ENCODE assay signal across 2 cellular contexts in the genomic region with DNA sequence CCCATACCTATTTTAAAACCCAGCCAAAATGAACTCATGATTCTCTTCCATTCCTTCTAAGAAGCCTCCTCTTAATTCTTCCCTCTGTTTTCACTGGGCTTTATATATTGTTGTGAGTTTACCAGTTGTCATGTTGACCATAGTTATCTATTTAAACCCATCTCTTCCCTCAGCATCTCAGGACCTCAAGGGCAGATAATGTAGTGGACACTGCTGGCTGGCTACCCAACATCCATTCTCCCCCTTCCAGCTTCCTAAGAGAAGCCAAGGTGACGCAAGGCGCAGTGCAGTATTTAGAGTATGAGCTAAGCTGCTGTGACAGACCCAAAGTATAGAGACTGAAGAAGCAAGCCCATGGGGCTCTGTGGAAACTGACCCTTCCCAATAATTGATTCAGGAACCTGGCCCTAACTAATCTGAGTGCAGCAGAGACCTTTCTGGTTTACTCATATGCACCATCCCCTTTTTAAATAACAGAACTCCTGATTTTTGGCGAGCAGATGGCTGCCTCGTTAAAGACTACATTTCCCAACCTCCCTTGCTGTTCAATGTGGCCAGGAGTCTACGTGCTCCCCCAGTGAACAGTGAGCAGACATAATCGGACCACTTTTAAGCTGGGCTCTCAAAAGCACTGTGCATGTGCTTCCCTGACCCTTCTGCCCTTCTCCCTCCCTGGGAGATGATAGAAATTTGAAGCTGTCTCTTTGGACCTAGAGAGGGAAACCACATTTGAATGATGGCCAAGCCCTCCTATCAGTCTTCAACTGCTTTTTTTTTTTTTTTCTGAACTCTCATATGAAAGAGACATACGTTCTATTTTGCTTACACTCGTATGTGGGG.
A peak's percentile ranks its signal among the peaks of the same experiment; 100 is the strongest.
TF ChIP-seq lines count a peak whose summit lies in the region.

No MANE protein-coding gene starts in this region.

TF ChIP-seq in HCT116, 20 proteins besides CTCF, POLR2A, EP300 and RAD21:
- TF ChIP-seq ZNF274 (IDR thresholded peaks at IDR 0.05; ENCODE audit: low read depth, low read length) (no peak), POLR2AphosphoS5 (IDR thresholded peaks at IDR 0.05; ENCODE audit: low read depth, low read length) (no peak), CBX3 (IDR thresholded peaks at IDR 0.05; ENCODE audit: low read depth) (no peak), JUND (IDR thresholded peaks at IDR 0.05) (no peak), YY1 (IDR thresholded peaks at IDR 0.05; ENCODE audit: extremely low read depth, insufficient replicate concordance, low read depth, low read length) (no peak), SRF (IDR thresholded peaks at IDR 0.05; ENCODE audit: low read depth) (no peak), EZH2 (IDR thresholded peaks at IDR 0.05) (no peak), SIN3A (IDR thresholded peaks at IDR 0.05; ENCODE audit: low read depth) (no peak), EGR1 (IDR thresholded peaks at IDR 0.05; ENCODE audit: low read depth) (no peak), FOSL1 (IDR thresholded peaks at IDR 0.05; ENCODE audit: low read depth) (no peak), TCF7L2 (IDR thresholded peaks at IDR 0.05; ENCODE audit: borderline replicate concordance, extremely low read depth, insufficient read depth, insufficient read length) (no peak), CEBPB (IDR thresholded peaks at IDR 0.05; ENCODE audit: low read depth) (no peak), EZH2phosphoT487 (IDR thresholded peaks at IDR 0.05; ENCODE audit: borderline replicate concordance) (no peak), ELF1 (IDR thresholded peaks at IDR 0.05; ENCODE audit: borderline replicate concordance, low read depth) (no peak)
- TF ChIP-seq, protein P1, sequence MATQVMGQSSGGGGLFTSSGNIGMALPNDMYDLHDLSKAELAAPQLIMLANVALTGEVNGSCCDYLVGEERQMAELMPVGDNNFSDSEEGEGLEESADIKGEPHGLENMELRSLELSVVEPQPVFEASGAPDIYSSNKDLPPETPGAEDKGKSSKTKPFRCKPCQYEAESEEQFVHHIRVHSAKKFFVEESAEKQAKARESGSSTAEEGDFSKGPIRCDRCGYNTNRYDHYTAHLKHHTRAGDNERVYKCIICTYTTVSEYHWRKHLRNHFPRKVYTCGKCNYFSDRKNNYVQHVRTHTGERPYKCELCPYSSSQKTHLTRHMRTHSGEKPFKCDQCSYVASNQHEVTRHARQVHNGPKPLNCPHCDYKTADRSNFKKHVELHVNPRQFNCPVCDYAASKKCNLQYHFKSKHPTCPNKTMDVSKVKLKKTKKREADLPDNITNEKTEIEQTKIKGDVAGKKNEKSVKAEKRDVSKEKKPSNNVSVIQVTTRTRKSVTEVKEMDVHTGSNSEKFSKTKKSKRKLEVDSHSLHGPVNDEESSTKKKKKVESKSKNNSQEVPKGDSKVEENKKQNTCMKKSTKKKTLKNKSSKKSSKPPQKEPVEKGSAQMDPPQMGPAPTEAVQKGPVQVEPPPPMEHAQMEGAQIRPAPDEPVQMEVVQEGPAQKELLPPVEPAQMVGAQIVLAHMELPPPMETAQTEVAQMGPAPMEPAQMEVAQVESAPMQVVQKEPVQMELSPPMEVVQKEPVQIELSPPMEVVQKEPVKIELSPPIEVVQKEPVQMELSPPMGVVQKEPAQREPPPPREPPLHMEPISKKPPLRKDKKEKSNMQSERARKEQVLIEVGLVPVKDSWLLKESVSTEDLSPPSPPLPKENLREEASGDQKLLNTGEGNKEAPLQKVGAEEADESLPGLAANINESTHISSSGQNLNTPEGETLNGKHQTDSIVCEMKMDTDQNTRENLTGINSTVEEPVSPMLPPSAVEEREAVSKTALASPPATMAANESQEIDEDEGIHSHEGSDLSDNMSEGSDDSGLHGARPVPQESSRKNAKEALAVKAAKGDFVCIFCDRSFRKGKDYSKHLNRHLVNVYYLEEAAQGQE (IDR thresholded peaks at IDR 0.05; ENCODE audit: low read depth): no peak
- TF ChIP-seq, protein P2, sequence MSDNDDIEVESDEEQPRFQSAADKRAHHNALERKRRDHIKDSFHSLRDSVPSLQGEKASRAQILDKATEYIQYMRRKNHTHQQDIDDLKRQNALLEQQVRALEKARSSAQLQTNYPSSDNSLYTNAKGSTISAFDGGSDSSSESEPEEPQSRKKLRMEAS (IDR thresholded peaks at IDR 0.05): no peak; the same call in 1 of the 2 replicates
- TF ChIP-seq, protein P3, sequence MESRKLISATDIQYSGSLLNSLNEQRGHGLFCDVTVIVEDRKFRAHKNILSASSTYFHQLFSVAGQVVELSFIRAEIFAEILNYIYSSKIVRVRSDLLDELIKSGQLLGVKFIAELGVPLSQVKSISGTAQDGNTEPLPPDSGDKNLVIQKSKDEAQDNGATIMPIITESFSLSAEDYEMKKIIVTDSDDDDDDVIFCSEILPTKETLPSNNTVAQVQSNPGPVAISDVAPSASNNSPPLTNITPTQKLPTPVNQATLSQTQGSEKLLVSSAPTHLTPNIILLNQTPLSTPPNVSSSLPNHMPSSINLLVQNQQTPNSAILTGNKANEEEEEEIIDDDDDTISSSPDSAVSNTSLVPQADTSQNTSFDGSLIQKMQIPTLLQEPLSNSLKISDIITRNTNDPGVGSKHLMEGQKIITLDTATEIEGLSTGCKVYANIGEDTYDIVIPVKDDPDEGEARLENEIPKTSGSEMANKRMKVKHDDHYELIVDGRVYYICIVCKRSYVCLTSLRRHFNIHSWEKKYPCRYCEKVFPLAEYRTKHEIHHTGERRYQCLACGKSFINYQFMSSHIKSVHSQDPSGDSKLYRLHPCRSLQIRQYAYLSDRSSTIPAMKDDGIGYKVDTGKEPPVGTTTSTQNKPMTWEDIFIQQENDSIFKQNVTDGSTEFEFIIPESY (IDR thresholded peaks at IDR 0.05; ENCODE audit: extremely low read depth, insufficient replicate concordance, low read length): no peak
TF ChIP-seq in HCT116: peak in this region for 0.

TF ChIP-seq in H1, 55 proteins besides CTCF, POLR2A, EP300 and RAD21:
- no peak for TF ChIP-seq FOSL1 (IDR thresholded peaks at IDR 0.05; ENCODE audit: insufficient read depth, low read depth, low read length)
- TF ChIP-seq, protein P2 (IDR thresholded peaks at IDR 0.05): no peak
- TF ChIP-seq ASH2L (IDR thresholded peaks at IDR 0.05; ENCODE audit: low read length): no peak
- TF ChIP-seq, protein P4, sequence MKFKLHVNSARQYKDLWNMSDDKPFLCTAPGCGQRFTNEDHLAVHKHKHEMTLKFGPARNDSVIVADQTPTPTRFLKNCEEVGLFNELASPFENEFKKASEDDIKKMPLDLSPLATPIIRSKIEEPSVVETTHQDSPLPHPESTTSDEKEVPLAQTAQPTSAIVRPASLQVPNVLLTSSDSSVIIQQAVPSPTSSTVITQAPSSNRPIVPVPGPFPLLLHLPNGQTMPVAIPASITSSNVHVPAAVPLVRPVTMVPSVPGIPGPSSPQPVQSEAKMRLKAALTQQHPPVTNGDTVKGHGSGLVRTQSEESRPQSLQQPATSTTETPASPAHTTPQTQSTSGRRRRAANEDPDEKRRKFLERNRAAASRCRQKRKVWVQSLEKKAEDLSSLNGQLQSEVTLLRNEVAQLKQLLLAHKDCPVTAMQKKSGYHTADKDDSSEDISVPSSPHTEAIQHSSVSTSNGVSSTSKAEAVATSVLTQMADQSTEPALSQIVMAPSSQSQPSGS (IDR thresholded peaks at IDR 0.05; ENCODE audit: low read length): no peak
- peak; percentile 42 for TF ChIP-seq SIX5 (IDR thresholded peaks at IDR 0.05; ENCODE audit: low read depth, low read length)
- TF ChIP-seq YY1 (IDR thresholded peaks at IDR 0.05; ENCODE audit: low read depth, low read length): peak; percentile 33; the same call in 1 of the 2 replicates
TF ChIP-seq in H1: peak in this region for 2.
